ENCODE assay signal across 22 cellular contexts in the genomic region with DNA sequence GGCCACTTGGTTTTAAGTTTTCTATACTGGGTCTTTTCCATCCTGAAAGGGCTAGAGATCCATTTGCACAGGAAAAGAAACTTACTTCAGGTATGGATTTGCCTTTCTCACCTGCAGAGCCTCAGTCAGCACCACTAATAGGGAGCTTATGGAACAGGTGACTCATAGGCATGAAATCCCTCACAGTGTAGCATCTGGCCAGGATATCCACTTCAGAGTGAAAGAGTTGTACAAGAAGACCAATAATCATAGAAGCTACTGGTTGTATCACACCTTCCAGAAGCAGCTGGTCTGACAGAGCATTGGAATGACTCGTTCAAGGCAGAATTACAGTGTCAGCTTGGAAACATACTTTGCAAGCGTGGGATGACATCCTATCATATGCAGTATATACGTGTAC.
"Had no signal": no experiment of that assay in that cellular context is flagged by ENCODE, and none has a peak within 500 bp of the region (broad histone marks: within the 10 kb centered on the region; RNA-seq: fewer than 3 reads in every experiment).

No MANE protein-coding gene starts in this region.

- ATAC-seq: mucosa of descending colon; naive thymus-derived CD4-positive, alpha-beta T cell; natural killer cell treated with Interleukin-12 subunit alpha and Interleukin-12 subunit beta and Interleukin-15 and Interleukin-18, amount 100 ng/mL, for 72 hours; right lobe of liver; stimulated activated naive B cell treated with anti-CD40 and anti-IgM and Interleukin-4, amounts not matched to agents 10 μg/mL and 1 μg/mL and 100 μg/mL, for 72 hours; stimulated activated naive CD8-positive, alpha-beta T cell treated with anti-CD3 and anti-CD28 coated beads, Interleukin-15, Interleukin-2, amounts not matched to agents 100 U/mL and 50 U/mL, for 24 hours had no signal

- H3K9me3 ChIP-seq: mucosa of descending colon, ovary, right lobe of liver, testis, thyroid gland, transverse colon, upper lobe of left lung, vagina had no signal

- DNase-seq: hypothalamus; immature natural killer cell; left ventricle myocardium inferior; midbrain; mucosa of descending colon; naive thymus-derived CD4-positive, alpha-beta T cell; ovary; right lobe of liver; stimulated activated CD4-positive, alpha-beta T cell treated with anti-CD3 and anti-CD28 coated beads, Interleukin-1b, Interleukin-23, amount 100 ng/mL, for 48 hours; stimulated activated CD4-positive, alpha-beta T cell treated with anti-CD3 and anti-CD28 coated beads, Interleukin-4, amount 100 ng/mL, for 1 hour; stimulated activated naive B cell treated with anti-CD40 and anti-IgM and Interleukin-4, amounts not matched to agents 10 μg/mL and 1 μg/mL and 100 μg/mL, for 72 hours; stimulated activated naive CD8-positive, alpha-beta T cell treated with anti-CD3 and anti-CD28 coated beads, Interleukin-15, Interleukin-2, amounts not matched to agents 100 U/mL and 50 U/mL, for 24 hours; stomach; testis; thyroid gland; transverse colon; upper lobe of left lung had no signal

- H3K27me3 ChIP-seq: ovary, right atrium auricular region, right lobe of liver, stomach, testis, thyroid gland, transverse colon, upper lobe of left lung, vagina had no signal

- H3K4me3 ChIP-seq: left ventricle myocardium inferior, lung, mucosa of descending colon, ovary, right atrium auricular region, right lobe of liver, smooth muscle cell, stomach, testis, thyroid gland, transverse colon, upper lobe of left lung, vagina had no signal

- H3K27ac ChIP-seq: left ventricle myocardium inferior, ovary, right atrium auricular region, right lobe of liver, stomach, testis, thyroid gland, transverse colon, upper lobe of left lung, vagina had no signal

- H3K4me1 ChIP-seq: left ventricle myocardium inferior, right atrium auricular region, right lobe of liver, stomach, testis, thyroid gland, transverse colon, upper lobe of left lung, vagina had no signal

- H3K36me3 ChIP-seq: left ventricle myocardium inferior, ovary, right atrium auricular region, right lobe of liver, stomach, thyroid gland, transverse colon, upper lobe of left lung, vagina had no signal
